15 cellular contexts compared by ENCODE assay signal in genomic region chr15:55248895-55249294, GRCh38.
"Had no signal": no experiment of that assay in that cellular context is flagged by ENCODE, and none has a peak within 500 bp of the region (broad histone marks: within the 10 kb centered on the region; RNA-seq: fewer than 3 reads in every experiment).

No MANE protein-coding gene starts in this region.

- DNase-seq: activated CD4-positive, CD25-positive, alpha-beta regulatory T cell treated with anti-CD3 and anti-CD28 coated beads, Interleukin-2, amount 50 U/mL, for 72 hours; activated naive CD4-positive, alpha-beta T cell treated with anti-CD3 and anti-CD28 coated beads, Interleukin-2, amount 10 ng/mL, durations not matched to agents 7 days and 5 days; activated T-cell treated with anti-CD3 and anti-CD28 coated beads for 4 hours; effector CD4-positive, alpha-beta T cell; heart left ventricle; pancreas; stimulated activated CD4-positive, alpha-beta T cell treated with anti-CD3 and anti-CD28 coated beads, Interleukin-15, amount 100 ng/mL, for 24 hours; stimulated activated CD4-positive, alpha-beta T cell treated with anti-CD3 and anti-CD28 coated beads, Interleukin-4, amount 100 ng/mL, for 24 hours; thyroid gland had no signal

- ATAC-seq: activated T-helper 17 cell treated with anti-CD3 and anti-CD28 coated beads, Interleukin-2, amount 50 U/mL, for 72 hours; heart left ventricle; left lobe of liver had no signal

- H3K27ac Mint-ChIP-seq: activated naive CD4-positive, alpha-beta T cell treated with anti-CD3 and anti-CD28 coated beads, Interleukin-2, amount 10 ng/mL, durations not matched to agents 7 days and 5 days; activated T-helper 17 cell treated with anti-CD3 and anti-CD28 coated beads, Interleukin-2, amount 50 U/mL, for 72 hours had no signal

- H3K27me3 Mint-ChIP-seq: activated naive CD4-positive, alpha-beta T cell treated with anti-CD3 and anti-CD28 coated beads, Interleukin-2, amount 10 ng/mL, durations not matched to agents 7 days and 5 days; activated T-helper 17 cell treated with anti-CD3 and anti-CD28 coated beads, Interleukin-2, amount 50 U/mL, for 72 hours; memory B cell had no signal

- H3K27me3 ChIP-seq: heart left ventricle, pancreas, thyroid gland, vagina had no signal

- H3K9me3 Mint-ChIP-seq: activated naive CD4-positive, alpha-beta T cell treated with anti-CD3 and anti-CD28 coated beads, Interleukin-2, amount 10 ng/mL, durations not matched to agents 7 days and 5 days; activated T-helper 17 cell treated with anti-CD3 and anti-CD28 coated beads, Interleukin-2, amount 50 U/mL, for 72 hours; memory B cell; neural crest cell had no signal

- H3K27ac ChIP-seq: coronary artery, pancreas, thyroid gland, vagina had no signal

- H3K4me3 ChIP-seq: coronary artery, heart left ventricle, pancreas, thyroid gland, vagina had no signal

- H3K36me3 ChIP-seq: heart left ventricle, pancreas, thyroid gland, vagina had no signal

- H3K9me3 ChIP-seq: heart left ventricle, pancreas, thyroid gland, vagina had no signal

- H3K4me3 Mint-ChIP-seq: activated naive CD4-positive, alpha-beta T cell treated with anti-CD3 and anti-CD28 coated beads, Interleukin-2, amount 10 ng/mL, durations not matched to agents 7 days and 5 days; activated T-helper 17 cell treated with anti-CD3 and anti-CD28 coated beads, Interleukin-2, amount 50 U/mL, for 72 hours; memory B cell; neural crest cell had no signal
